In the genomic region with DNA sequence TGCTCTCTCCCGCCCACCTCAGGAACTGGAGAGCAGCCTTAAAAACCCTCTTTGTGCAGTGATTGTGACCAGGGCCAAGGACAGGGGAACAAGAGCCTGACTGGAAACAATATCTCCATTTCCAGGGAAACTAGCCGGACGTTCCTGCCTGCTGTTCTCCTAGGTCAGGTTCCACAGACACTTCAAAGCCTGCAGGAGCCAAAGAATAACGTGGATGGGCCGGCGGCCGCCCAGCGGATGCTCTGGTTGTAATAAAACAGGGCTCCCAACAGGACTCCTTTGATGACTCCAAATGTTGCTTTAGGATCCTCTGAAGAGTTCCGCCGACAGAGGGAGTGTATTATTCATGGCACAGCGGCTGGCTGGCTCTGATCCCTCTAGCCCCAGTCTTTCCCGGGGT, we compare ENCODE assay signal across 19 cellular contexts.
A peak's percentile ranks its signal among the peaks of the same experiment; 100 is the strongest.
DNase-seq lines count a peak whose midpoint lies in the region; ATAC-seq and TF ChIP-seq lines count a peak whose summit lies in the region.
"Had no signal": no experiment of that assay in that cellular context is flagged by ENCODE, and none has a peak within 500 bp of the region (broad histone marks: within the 10 kb centered on the region; RNA-seq: fewer than 3 reads in every experiment).

No MANE protein-coding gene starts in this region.

- DNase-seq in H7 (peak; percentile 75), astrocyte of the cerebellum (ENCODE audit: low read depth) (no peak), iPS-NIHi11 (ENCODE audit: low spot score) (peak; percentile 46), smooth muscle cell (lab: John Stamatoyannopoulos, UW; ENCODE audit: unreplicated experiment) (no peak), GM23248 (no peak)
- no peak for DNase-seq in stimulated activated CD4-positive, alpha-beta T cell treated with anti-CD3 and anti-CD28 coated beads, Interleukin-4, amount 100 ng/mL, for 4 hours
- DNase-seq: activated CD8-positive, alpha-beta T cell treated with anti-CD3 and anti-CD28 coated beads, Interleukin-2, amount 10 ng/mL, durations not matched to agents 7 days and 5 days; activated effector memory CD4-positive, alpha-beta T cell treated with Interleukin-2 at 50 U/mL for 16 hours; CD8-positive, alpha-beta memory T cell; dermis blood vessel endothelial cell; esophagus squamous epithelium; lower lobe of right lung; NCI-H1417; NCI-H524; SK-N-SH; stimulated activated naive CD4-positive, alpha-beta T cell had no signal

- H3K9me2 ChIP-seq in GM23248 (ENCODE audit: insufficient read depth) = no peaks in the 10 kb centered on the region
- H3K9me2 ChIP-seq: SK-N-SH had no signal

- TF ChIP-seq CTCF in astrocyte of the cerebellum (IDR thresholded peaks at IDR 0.05; ENCODE audit: low read depth, low read length, missing control alignments) = peak; percentile 51
- TF ChIP-seq CTCF in smooth muscle cell (IDR thresholded peaks at IDR 0.05; ENCODE audit: borderline replicate concordance, insufficient read depth, poor library complexity, severe bottlenecking) = peak; percentile 4

- H3K4me1 ChIP-seq in smooth muscle cell (ENCODE audit: low read depth) = peaks cover 7% of the 10 kb centered on the region
- H3K4me1 ChIP-seq in GM23248 (ENCODE audit: insufficient read depth) = peaks cover 12% of the 10 kb centered on the region
- H3K4me1 ChIP-seq: HAP-1 had no signal

- H3K9ac ChIP-seq in smooth muscle cell (ENCODE audit: low read depth) = no peak overlapping the region
- no peak overlapping the region for H3K9ac ChIP-seq in GM23248
- H3K9ac ChIP-seq: KMS-11, SK-N-SH had no signal

- H3K4me3 ChIP-seq in H7 (ENCODE audit: insufficient read depth, low read depth, low read length) (no peak overlapping the region), astrocyte of the cerebellum (ENCODE audit: low read depth, low read length) (no peak overlapping the region), smooth muscle cell (no peak overlapping the region), GM23248 (no peak overlapping the region)
- H3K4me3 ChIP-seq: esophagus squamous epithelium, HAP-1, lower lobe of right lung had no signal

- no peak overlapping the region for H3K27ac ChIP-seq in smooth muscle cell (ENCODE audit: low read depth)
- H3K27ac ChIP-seq in GM23248 = no peak overlapping the region
- H3K27ac ChIP-seq: esophagus squamous epithelium, KMS-11, lower lobe of right lung had no signal

- H3K36me3 ChIP-seq in H7 (replicated peaks; ENCODE audit: control insufficient read depth, insufficient read depth, low read length) (no peaks in the 10 kb centered on the region), smooth muscle cell (ENCODE audit: low read depth) (no peaks in the 10 kb centered on the region), GM23248 (ENCODE audit: low read depth) (no peaks in the 10 kb centered on the region; the same call in 1 of the 2 replicates)
- H3K36me3 ChIP-seq: HAP-1 had no signal

- no peaks in the 10 kb centered on the region for H4K20me1 ChIP-seq in smooth muscle cell (ENCODE audit: low read depth)
- no peaks in the 10 kb centered on the region for H4K20me1 ChIP-seq in GM23248 (ENCODE audit: insufficient read depth)

- H3K79me2 ChIP-seq in smooth muscle cell (ENCODE audit: low read depth) (no peaks in the 10 kb centered on the region), GM23248 (ENCODE audit: insufficient read depth) (no peaks in the 10 kb centered on the region)

- H3K27me3 ChIP-seq in H7 (ENCODE audit: control insufficient read depth, insufficient read depth, low read length) = peaks cover 3% of the 10 kb centered on the region; the same call in 1 of the 2 replicates
- no peaks in the 10 kb centered on the region for H3K27me3 ChIP-seq in smooth muscle cell (ENCODE audit: low read depth)
- no peaks in the 10 kb centered on the region for H3K27me3 ChIP-seq in GM23248 (replicated peaks; ENCODE audit: insufficient read depth)
- H3K27me3 ChIP-seq: esophagus squamous epithelium had no signal

- H3F3A ChIP-seq in smooth muscle cell (ENCODE audit: low read depth) = no peaks in the 10 kb centered on the region
- no peaks in the 10 kb centered on the region for H3F3A ChIP-seq in GM23248 (ENCODE audit: insufficient read depth)

- in situ Hi-C loops in astrocyte of the cerebellum (cut with HindIII; ENCODE audit: low sequenced_read_pairs) = no loop called here
- in situ Hi-C loops in GM23248 (cut with MboI) = no loop called here

- no peak for ATAC-seq in GM18907 (IDR thresholded peaks at IDR 0.05; ENCODE audit: unreplicated experiment)
- ATAC-seq: activated CD8-positive, alpha-beta T cell treated with anti-CD3 and anti-CD28 coated beads, Interleukin-2, amount 10 ng/mL, durations not matched to agents 7 days and 5 days; lower lobe of right lung had no signal

- H2AFZ ChIP-seq in smooth muscle cell (ENCODE audit: low read depth) = no peak overlapping the region
- H2AFZ ChIP-seq in GM23248 = no peak overlapping the region

- H3K9me3 ChIP-seq in smooth muscle cell (replicated peaks; ENCODE audit: low read depth) = no peaks in the 10 kb centered on the region
- no peaks in the 10 kb centered on the region for H3K9me3 ChIP-seq in GM23248 (ENCODE audit: low read depth)
- H3K9me3 ChIP-seq: esophagus squamous epithelium, HAP-1, lower lobe of right lung, SK-N-SH had no signal

- H3K4me2 ChIP-seq in smooth muscle cell (no peak overlapping the region), GM23248 (ENCODE audit: unreplicated experiment) (no peak overlapping the region)
- H3K4me2 ChIP-seq: KMS-11, SK-N-SH had no signal

- 62% methylated on average over 12 of the region's 12 CpGs for WGBS in smooth muscle cell (ENCODE audit: low lambda C conversion rate)
- WGBS in GM23248 (ENCODE audit: low coverage in 1 of 2, low lambda C conversion rate in 2 of 2, missing lambda C conversion rate in 2 of 2), 2 experiments = 88 to 90% methylated on average over 12 of the region's 12 CpGs

Comparison
In these comparisons a context has a peak if more than half of its experiments do, and no peak if none do; other contexts are left out.
1. DNase-seq: peak in H7 (single experiment) and iPS-NIHi11 (single experiment); none in astrocyte of the cerebellum (single experiment), smooth muscle cell (single experiment), stimulated activated CD4-positive, alpha-beta T cell treated with anti-CD3 and anti-CD28 coated beads, Interleukin-4, amount 100 ng/mL, for 4 hours (0 of 2) and GM23248 (single experiment).